Comparison of ENCODE assay signal across 8 cellular contexts in the genomic region with DNA sequence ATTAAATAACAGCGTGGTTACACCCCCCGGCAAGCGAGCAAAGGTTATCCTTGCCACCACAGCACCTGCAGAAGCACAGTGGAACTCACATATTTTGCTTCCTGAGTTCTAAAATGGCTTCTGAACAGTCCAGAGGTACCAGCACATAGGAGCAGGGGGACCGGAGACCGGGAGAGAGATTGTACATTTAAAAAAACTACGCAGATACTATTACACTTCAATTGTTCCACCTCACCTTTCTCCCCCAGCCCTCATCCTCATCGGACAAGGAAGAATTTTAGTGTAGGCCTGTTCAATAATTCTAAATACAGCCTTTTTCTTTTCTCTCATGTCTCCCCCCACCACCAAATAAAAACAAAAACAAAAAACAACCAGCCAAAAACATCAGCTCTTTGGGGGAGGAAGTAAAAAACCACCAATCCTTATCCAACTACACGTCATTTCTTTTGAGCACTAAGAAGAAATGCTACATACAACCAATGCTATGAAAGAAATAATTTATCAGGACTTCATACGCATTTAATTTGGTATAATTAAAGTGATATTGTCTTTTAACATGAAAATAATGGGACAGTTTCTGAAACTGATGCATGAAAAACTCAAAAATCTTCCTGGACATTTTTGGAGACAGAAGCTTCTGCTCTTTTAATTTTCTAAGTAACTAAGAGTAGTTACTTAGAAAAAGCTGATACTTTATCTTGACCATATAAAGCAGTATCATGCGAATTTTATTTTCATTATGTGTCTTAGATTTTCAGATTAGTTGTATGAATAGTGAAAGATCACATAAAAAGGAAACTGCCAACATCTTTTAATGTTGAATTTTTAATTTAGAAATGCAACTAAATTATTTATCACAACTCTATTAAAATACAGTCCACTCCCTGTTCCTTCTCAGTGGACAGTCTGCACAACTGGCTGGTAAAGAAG. TPM values are rescaled to one million over a fixed set of nuclear protein-coding genes. Genes with fewer than 3 reads are reported as not detected.
DNase-seq lines count a peak whose midpoint lies in the region; ATAC-seq and TF ChIP-seq lines count a peak whose summit lies in the region.

No MANE protein-coding gene starts in this region.

- CTCF ChIA-PET in CD8-positive, alpha-beta T cell (lab: Charles Lee) = interaction anchor here (1.2 to 1.3 kb wide), 2 partner anchors 9 to 210 kb away, joined by 3 to 5 read pairs; partner anchors contain the start of gene CDKN2C
- CTCF ChIA-PET in RWPE1 (lab: Yijun Ruan, JAX) = no interaction called here

- H3K4me1 ChIP-seq in CD8-positive, alpha-beta T cell (ENCODE audit: insufficient read depth, low read length) = peaks cover 24% of the 10 kb centered on the region
- H3K4me1 ChIP-seq in duodenal mucosa (ENCODE audit: control insufficient read depth in 1 of 2, insufficient read depth in 2 of 2, low read length in 2 of 2) = peaks cover 0 to 7% of the 10 kb centered on the region in 2 donors

- intact Hi-C loops in CD8-positive, alpha-beta T cell (cut with DNase I, micrococcal nuclease) = loop anchor here (1.0 to 10.0 kb wide), 2 partner anchors 19 to 636 kb away; partner anchors contain the start of genes FAF1 (in 2 of the 2) and OSBPL9 (in 1 of the 2)

- no peak overlapping the region for H3K27ac ChIP-seq in CD8-positive, alpha-beta T cell (ENCODE audit: low read depth, low read length)
- H3K27ac ChIP-seq in RWPE1 = peak overlapping the region; percentile 95
- no peak overlapping the region for H3K27ac ChIP-seq in duodenal mucosa (ENCODE audit: low read depth, low read length)

- no peaks in the 10 kb centered on the region for H3K9me3 ChIP-seq in CD8-positive, alpha-beta T cell (ENCODE audit: low read length)
- no peaks in the 10 kb centered on the region for H3K9me3 ChIP-seq in duodenal mucosa (ENCODE audit: control insufficient read depth in 1 of 2, low read length in 2 of 2)

- H3K27me3 ChIP-seq in CD8-positive, alpha-beta T cell (ENCODE audit: insufficient read depth, low read length) = no peaks in the 10 kb centered on the region
- H3K27me3 ChIP-seq in duodenal mucosa (ENCODE audit: control insufficient read depth in 1 of 2, insufficient read depth in 2 of 2, low read length in 2 of 2) = no peaks in the 10 kb centered on the region

- POLR2A ChIA-PET in CD8-positive, alpha-beta T cell (lab: Charles Lee) = interaction anchor here (1.2 to 2.2 kb wide), 4 partner anchors 10 to 19 kb away, joined by 3 to 27 read pairs (median 6); partner anchors contain the start of genes CDKN2C and FAF1
- POLR2A ChIA-PET in RWPE1 (lab: Yijun Ruan, JAX; ENCODE audit: low non-redundant PET) = no interaction called here

- DNase-seq in CD8-positive, alpha-beta T cell = peak in 2 of 7 experiments; percentile 16 to 42
- DNase-seq in HUDEP-2 (lab: John Stamatoyannopoulos, UW; ENCODE audit: unreplicated experiment in 76 of 76) (peak in 48 of 76 experiments; percentile 12 to 77 (median 38)), RWPE1 (ENCODE audit: low spot score) (no peak), naive B cell (no peak), GDM1 (lab: John Stamatoyannopoulos, UW) (no peak), SIG-M5 (lab: John Stamatoyannopoulos, UW) (no peak)

- H3K27ac Mint-ChIP-seq in CD8-positive, alpha-beta T cell = peak overlapping the region; percentile 34
- H3K27ac Mint-ChIP-seq in naive B cell = peak overlapping the region in 4 of 6 donors; percentile 18 to 58 (median 38)

- peaks cover 24% of the 10 kb centered on the region for H3K4me1 Mint-ChIP-seq in CD8-positive, alpha-beta T cell (ENCODE audit: low read depth)
- H3K4me1 Mint-ChIP-seq in naive B cell = peaks cover 20 to 24% (median 21%) of the 10 kb centered on the region in 3 donors

- peak overlapping the region; percentile 73 to 80 for H3K9ac ChIP-seq in duodenal mucosa (ENCODE audit: low read depth in 1 of 2, low read length in 2 of 2)

- H3K9me3 Mint-ChIP-seq in CD8-positive, alpha-beta T cell = no peaks in the 10 kb centered on the region
- no peaks in the 10 kb centered on the region for H3K9me3 Mint-ChIP-seq in naive B cell

- H3K4me3 ChIP-seq in CD8-positive, alpha-beta T cell (ENCODE audit: low read depth, low read length) = peak overlapping the region; percentile 67
- peak overlapping the region; percentile 86 to 91 for H3K4me3 ChIP-seq in duodenal mucosa (ENCODE audit: low read depth in 1 of 2, low read length in 2 of 2)

- no peak for TF ChIP-seq CTCF in CD8-positive, alpha-beta T cell (IDR thresholded peaks at IDR 0.05)
- TF ChIP-seq CTCF in RWPE1 (conservative IDR thresholded peaks at IDR 0.05; ENCODE audit: low read depth) = no peak

- peaks cover 15% of the 10 kb centered on the region for H3K27me3 Mint-ChIP-seq in CD8-positive, alpha-beta T cell (ENCODE audit: low read depth)
- peaks cover 10 to 22% (median 21%) of the 10 kb centered on the region in 3 donors for H3K27me3 Mint-ChIP-seq in naive B cell

- H3K36me3 ChIP-seq in CD8-positive, alpha-beta T cell (ENCODE audit: insufficient read depth, low read length) = no peaks in the 10 kb centered on the region
- H3K36me3 ChIP-seq in duodenal mucosa (ENCODE audit: control insufficient read depth in 1 of 2, insufficient read depth in 2 of 2, low read length in 2 of 2) = no peaks in the 10 kb centered on the region

- peak; percentile 45 for ATAC-seq in CD8-positive, alpha-beta T cell
- ATAC-seq in naive B cell (ENCODE audit: low read depth in 2 of 2) (no peak), HG03378 (IDR thresholded peaks at IDR 0.05; ENCODE audit: unreplicated experiment) (no peak)

- peaks cover 5% of the 10 kb centered on the region for H3K36me3 Mint-ChIP-seq in CD8-positive, alpha-beta T cell
- no peaks in the 10 kb centered on the region for H3K36me3 Mint-ChIP-seq in naive B cell

- H3K4me3 Mint-ChIP-seq in CD8-positive, alpha-beta T cell = peak overlapping the region; percentile 84
- peak overlapping the region; percentile 77 to 89 (median 84) for H3K4me3 Mint-ChIP-seq in naive B cell

RNA-seq across cellular contexts. Expression of gene CDKN2C, which starts 9.1 kb away (rescaled TPM):
- total RNA-seq in CD8-positive, alpha-beta T cell = 1 to 10 TPM; 5.3 to 6.0 TPM
- polyA plus RNA-seq in naive B cell (ENCODE audit: low read depth in 6 of 6) = 1 to 10 TPM in 3 of 6 donors, under 1 TPM in 2, not detected in 1; 0.57 to 1.1 (median 1.1) TPM

RNA-seq across cellular contexts. Expression of gene FAF1, which starts 19.1 kb away (rescaled TPM):
- 10 to 100 TPM; 39.0 to 44.0 TPM for total RNA-seq in CD8-positive, alpha-beta T cell
- polyA plus RNA-seq in naive B cell (ENCODE audit: low read depth in 6 of 6) = 10 to 100 TPM; 36.4 to 66.5 (median 43.2) TPM

Comparison
In these comparisons a context has a peak if more than half of its experiments do, and no peak if none do; other contexts are left out.
1. DNase-seq: peak in HUDEP-2 (48 of 76); none in RWPE1 (single experiment), naive B cell (single experiment), GDM1 (single experiment) and SIG-M5 (single experiment).